Comparison of ENCODE assay signal across 1 cellular context in the genomic region with DNA sequence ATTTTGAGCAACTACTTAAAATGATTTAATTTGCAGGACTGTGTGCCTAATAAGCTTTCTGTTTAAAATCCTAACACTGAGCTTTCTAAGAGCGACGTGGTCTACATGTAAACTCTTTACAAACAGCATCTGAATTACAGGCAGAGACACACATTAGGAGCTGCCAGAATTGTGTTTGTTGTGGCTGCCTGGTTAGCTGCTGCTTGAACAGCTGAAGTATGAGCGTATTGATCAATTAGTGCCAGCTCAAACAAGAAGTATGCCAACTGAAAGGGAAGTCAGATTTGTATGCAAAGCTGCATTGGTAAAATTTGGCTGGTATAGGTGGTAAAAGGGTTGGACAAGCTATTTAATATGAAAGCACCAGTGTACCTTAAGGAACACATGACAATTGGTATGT.
TF ChIP-seq lines count a peak whose summit lies in the region.

No MANE protein-coding gene starts in this region.

TF ChIP-seq in HCT116, 20 proteins besides CTCF, POLR2A, EP300 and RAD21:
- 0 out of 2 replicates have a peak, but pooled peaks have one; percentile 11 for TF ChIP-seq SP1 (IDR thresholded peaks at IDR 0.05; ENCODE audit: low read depth)
- no peak for TF ChIP-seq JUND (IDR thresholded peaks at IDR 0.05)
TF ChIP-seq in HCT116: peak in this region for 1.
